In genomic region chr4:13633671-13634070, GRCh38 we compare ENCODE assay signal across 19 cellular contexts.
"Had no signal": no experiment of that assay in that cellular context is flagged by ENCODE, and none has a peak within 500 bp of the region (broad histone marks: within the 10 kb centered on the region; RNA-seq: fewer than 3 reads in every experiment).

No MANE protein-coding gene starts in this region.

- H3K4me3 ChIP-seq: esophagus squamous epithelium, gastrocnemius medialis, heart right ventricle, left ventricle myocardium inferior, lower lobe of right lung, psoas muscle, right lobe of liver, spleen, tibial artery, upper lobe of left lung, uterus had no signal

- DNase-seq: esophagus squamous epithelium; gastrocnemius medialis; heart right ventricle; hypothalamus; left ventricle myocardium inferior; lower lobe of right lung; mesendoderm; naive B cell; occipital lobe; psoas muscle; retina; right lobe of liver; spleen; stimulated activated CD4-positive, alpha-beta T cell treated with anti-CD3 and anti-CD28 coated beads, Interleukin-15, amount 100 ng/mL, for 24 hours; stimulated activated CD4-positive, alpha-beta T cell treated with anti-CD3 and anti-CD28 coated beads, Interleukin-1b, Interleukin-23, amount 100 ng/mL, for 48 hours; stimulated activated CD4-positive, alpha-beta T cell treated with anti-CD3 and anti-CD28 coated beads, Interleukin-4, amount 100 ng/mL, for 24 hours; tibial artery; upper lobe of left lung; uterus had no signal
